Comparison of ENCODE assay signal across 10 cellular contexts in the genomic region with DNA sequence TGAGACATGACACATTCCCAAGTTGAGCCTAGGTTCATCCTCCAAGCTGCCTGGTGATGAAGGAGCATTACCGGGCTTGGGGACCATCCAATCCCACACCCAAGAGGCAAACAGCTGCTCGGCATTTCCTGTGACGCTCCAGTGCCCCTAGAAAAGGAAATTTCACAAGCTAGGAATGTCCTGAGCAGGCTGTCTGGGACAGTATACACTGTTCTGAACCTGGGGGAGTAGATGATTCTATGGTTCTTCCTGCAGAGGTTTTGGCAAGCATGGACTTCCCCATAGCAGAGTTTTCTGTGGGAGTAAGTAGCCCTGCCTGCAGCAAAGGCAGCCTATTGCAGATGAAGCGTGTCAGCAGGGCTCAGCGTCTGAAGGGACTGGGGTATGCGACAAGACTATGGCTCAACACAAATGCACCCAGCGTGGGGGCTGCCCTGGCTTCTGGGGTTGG. TPM values are rescaled to one million over a fixed set of nuclear protein-coding genes. Genes with fewer than 3 reads are reported as not detected.
DNase-seq lines count a peak whose midpoint lies in the region; ATAC-seq, FAIRE-seq and TF ChIP-seq lines count a peak whose summit lies in the region.
"Had no signal": no experiment of that assay in that cellular context is flagged by ENCODE, and none has a peak within 500 bp of the region (broad histone marks: within the 10 kb centered on the region; RNA-seq: fewer than 3 reads in every experiment).

No MANE protein-coding gene starts in this region.

- no peaks in the 10 kb centered on the region for H3K9me3 ChIP-seq in tibial artery

- no peak for FAIRE-seq in bronchial epithelial cell (lab: Jason Lieb, UNC)
- FAIRE-seq: islet of Langerhans had no signal

- no peak overlapping the region for H3K4me3 ChIP-seq in bronchial epithelial cell (ENCODE audit: low read depth, low read length)
- H3K4me3 ChIP-seq in tibial artery = no peak overlapping the region

- CTCF ChIA-PET in activated CD8-positive, alpha-beta memory T cell treated with anti-CD3 and anti-CD28 coated beads, Interleukin-2, amount 10 ng/mL, durations not matched to agents 7 days and 5 days (lab: Charles Lee) = interaction anchor here (0.9 to 1.3 kb wide), 3 partner anchors 10 to 135 kb away, joined by 3 to 4 read pairs (median 3); no protein-coding TSS in a partner anchor

- no peaks in the 10 kb centered on the region for H3K9me3 Mint-ChIP-seq in activated CD8-positive, alpha-beta memory T cell treated with anti-CD3 and anti-CD28 coated beads, Interleukin-2, amount 10 ng/mL, durations not matched to agents 7 days and 5 days (ENCODE audit: low read depth)

- peaks cover 44% of the 10 kb centered on the region for H3K4me1 Mint-ChIP-seq in activated CD8-positive, alpha-beta memory T cell treated with anti-CD3 and anti-CD28 coated beads, Interleukin-2, amount 10 ng/mL, durations not matched to agents 7 days and 5 days

- peaks cover 0 to 39% (median 30%) of the 10 kb centered on the region in 4 donors for H3K4me1 ChIP-seq in tibial artery

- TF ChIP-seq CTCF in bronchial epithelial cell (IDR thresholded peaks at IDR 0.05; ENCODE audit: insufficient read depth, low read length, severe bottlenecking) (no peak), tibial artery (IDR thresholded peaks at IDR 0.05) (no peak)

- H3K36me3 Mint-ChIP-seq in activated CD8-positive, alpha-beta memory T cell treated with anti-CD3 and anti-CD28 coated beads, Interleukin-2, amount 10 ng/mL, durations not matched to agents 7 days and 5 days = peaks cover 10% of the 10 kb centered on the region

- H3K27ac ChIP-seq in tibial artery = peak overlapping the region; percentile 37 to 46

- no peaks in the 10 kb centered on the region for H3K27me3 Mint-ChIP-seq in activated CD8-positive, alpha-beta memory T cell treated with anti-CD3 and anti-CD28 coated beads, Interleukin-2, amount 10 ng/mL, durations not matched to agents 7 days and 5 days

- ATAC-seq in activated CD8-positive, alpha-beta memory T cell treated with anti-CD3 and anti-CD28 coated beads, Interleukin-2, amount 10 ng/mL, durations not matched to agents 7 days and 5 days = no peak
- ATAC-seq in left lobe of liver = peak; percentile 58

- H3K36me3 ChIP-seq in bronchial epithelial cell (ENCODE audit: control insufficient read depth, insufficient read depth, low read length) = no peaks in the 10 kb centered on the region
- peaks cover 0 to 2% (median 0%) of the 10 kb centered on the region in 3 donors for H3K36me3 ChIP-seq in tibial artery

- intact Hi-C loops in tibial artery (cut with DNase I; ENCODE audit: low total_unique reads) = no loop called here

- no peaks in the 10 kb centered on the region for H3K27me3 ChIP-seq in bronchial epithelial cell (ENCODE audit: control insufficient read depth, insufficient read depth, low read length)
- no peaks in the 10 kb centered on the region for H3K27me3 ChIP-seq in tibial artery

- peak; percentile 54 for DNase-seq in activated CD8-positive, alpha-beta memory T cell treated with anti-CD3 and anti-CD28 coated beads for 24 hours
- no peak for DNase-seq in activated CD8-positive, alpha-beta memory T cell treated with anti-CD3 and anti-CD28 coated beads, Interleukin-2, amount 10 ng/mL, durations not matched to agents 7 days and 5 days
- DNase-seq in bronchial epithelial cell (ENCODE audit: low read depth) = peak; percentile 90
- DNase-seq in left lobe of liver (ENCODE audit: low spot score) = no peak
- DNase-seq in tibial artery = peak; percentile 67 to 72
- no peak for DNase-seq in mesenteric fat pad (ENCODE audit: low spot score)
- no peak for DNase-seq in central memory CD4-positive, alpha-beta T cell
- no peak for DNase-seq in DMS153 treated with DMSO at 0.1 percent for 48 hours (lab: John Stamatoyannopoulos, UW; ENCODE audit: unreplicated experiment)
- DNase-seq: NCI-H510A had no signal

- H3K4me3 Mint-ChIP-seq in activated CD8-positive, alpha-beta memory T cell treated with anti-CD3 and anti-CD28 coated beads, Interleukin-2, amount 10 ng/mL, durations not matched to agents 7 days and 5 days = no peak overlapping the region

- H3K27ac Mint-ChIP-seq in activated CD8-positive, alpha-beta memory T cell treated with anti-CD3 and anti-CD28 coated beads, Interleukin-2, amount 10 ng/mL, durations not matched to agents 7 days and 5 days = no peak overlapping the region

RNA-seq across cellular contexts. Expression of gene SRSF5, which starts 47.4 kb away (rescaled TPM):
- total RNA-seq in activated CD8-positive, alpha-beta memory T cell treated with anti-CD3 and anti-CD28 coated beads, Interleukin-2, amount 10 ng/mL, durations not matched to agents 7 days and 5 days = 100 to 1,000 TPM; 335 to 407 TPM
- total RNA-seq in bronchial epithelial cell (126 and 181 TPM in 2 replicates), left lobe of liver (160 TPM), mesenteric fat pad (288 TPM)

Comparison
In these comparisons a context has a peak if more than half of its experiments do, and no peak if none do; other contexts are left out.
1. DNase-seq: peak in activated CD8-positive, alpha-beta memory T cell treated with anti-CD3 and anti-CD28 coated beads for 24 hours (single experiment), bronchial epithelial cell (single experiment) and tibial artery (2 of 2); none in activated CD8-positive, alpha-beta memory T cell treated with anti-CD3 and anti-CD28 coated beads, Interleukin-2, amount 10 ng/mL, durations not matched to agents 7 days and 5 days (single experiment), left lobe of liver (single experiment), mesenteric fat pad (single experiment), central memory CD4-positive, alpha-beta T cell (single experiment) and DMS153 treated with DMSO at 0.1 percent for 48 hours (single experiment).